ENCODE assay signal across 2 cellular contexts in the genomic region with DNA sequence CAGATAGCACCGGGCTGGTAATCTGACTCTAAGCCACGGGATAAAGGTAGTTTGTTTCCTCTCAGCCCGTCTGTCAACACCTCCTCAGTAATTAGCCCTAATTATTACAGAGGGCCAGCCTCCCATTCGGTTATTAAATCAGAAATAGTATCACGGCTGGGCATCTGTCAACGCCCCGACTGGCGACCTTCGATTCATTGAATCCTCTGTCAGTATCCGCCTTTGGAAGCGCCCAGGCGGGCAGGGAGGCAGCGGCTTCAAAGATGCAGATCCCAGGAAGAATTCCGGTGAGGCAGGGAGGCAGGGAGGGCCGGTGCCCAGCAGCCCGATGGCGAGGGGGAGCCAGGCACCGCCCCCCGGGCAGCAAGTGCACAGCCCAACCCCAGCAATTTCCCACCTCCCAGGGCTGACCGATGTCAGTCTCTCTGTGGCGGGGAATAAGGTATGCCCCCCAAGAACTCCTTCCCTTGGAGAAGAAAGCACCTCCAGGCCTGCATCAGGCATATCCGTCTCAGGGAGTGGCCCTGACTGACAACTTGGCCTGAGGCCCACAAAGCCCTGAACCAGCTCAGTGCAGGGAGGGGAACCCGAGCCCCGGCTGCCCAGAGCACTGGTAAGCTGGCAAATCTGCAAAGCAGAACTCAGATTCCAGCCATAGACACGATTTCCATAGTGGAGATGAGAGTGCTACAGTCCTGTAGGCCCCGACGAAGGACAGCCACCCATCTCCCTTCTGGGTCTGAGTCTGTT.
TF ChIP-seq lines count a peak whose summit lies in the region.

No MANE protein-coding gene starts in this region.

TF ChIP-seq in SK-N-SH, 30 proteins besides CTCF, POLR2A, EP300 and RAD21 (continued from another document):
- no peak for TF ChIP-seq PBX3 (IDR thresholded peaks at IDR 0.05)
- no peak for TF ChIP-seq CHD2 (IDR thresholded peaks at IDR 0.05; ENCODE audit: low read length, partially characterized antibody)
- TF ChIP-seq TCF12 (IDR thresholded peaks at IDR 0.05): no peak
- no peak for TF ChIP-seq GATA2 (CRISPR knock-in tag; IDR thresholded peaks at IDR 0.05)
- TF ChIP-seq FOXJ3 (CRISPR knock-in tag; IDR thresholded peaks at IDR 0.05): no peak
- TF ChIP-seq RXRA (IDR thresholded peaks at IDR 0.05; ENCODE audit: borderline replicate concordance, low read depth): no peak

TF ChIP-seq in SK-N-SH treated with all-trans-retinoic acid at 6 μM for 48 hours, 23 proteins besides CTCF, POLR2A, EP300 and RAD21 (continued from another document):
- TF ChIP-seq, protein P1, sequence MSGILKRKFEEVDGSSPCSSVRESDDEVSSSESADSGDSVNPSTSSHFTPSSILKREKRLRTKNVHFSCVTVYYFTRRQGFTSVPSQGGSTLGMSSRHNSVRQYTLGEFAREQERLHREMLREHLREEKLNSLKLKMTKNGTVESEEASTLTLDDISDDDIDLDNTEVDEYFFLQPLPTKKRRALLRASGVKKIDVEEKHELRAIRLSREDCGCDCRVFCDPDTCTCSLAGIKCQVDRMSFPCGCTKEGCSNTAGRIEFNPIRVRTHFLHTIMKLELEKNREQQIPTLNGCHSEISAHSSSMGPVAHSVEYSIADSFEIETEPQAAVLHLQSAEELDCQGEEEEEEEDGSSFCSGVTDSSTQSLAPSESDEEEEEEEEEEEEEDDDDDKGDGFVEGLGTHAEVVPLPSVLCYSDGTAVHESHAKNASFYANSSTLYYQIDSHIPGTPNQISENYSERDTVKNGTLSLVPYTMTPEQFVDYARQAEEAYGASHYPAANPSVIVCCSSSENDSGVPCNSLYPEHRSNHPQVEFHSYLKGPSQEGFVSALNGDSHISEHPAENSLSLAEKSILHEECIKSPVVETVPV (CRISPR knock-in tag; IDR thresholded peaks at IDR 0.05): no peak
- TF ChIP-seq ARNTL (CRISPR knock-in tag; IDR thresholded peaks at IDR 0.05; ENCODE audit: borderline replicate concordance, low read depth) (no peak), TCF4 (CRISPR knock-in tag; IDR thresholded peaks at IDR 0.05; ENCODE audit: borderline replicate concordance) (no peak), ZC3H10 (CRISPR knock-in tag; IDR thresholded peaks at IDR 0.05) (no peak), CSDC2 (CRISPR knock-in tag; IDR thresholded peaks at IDR 0.05) (no peak)
- TF ChIP-seq, protein P2, sequence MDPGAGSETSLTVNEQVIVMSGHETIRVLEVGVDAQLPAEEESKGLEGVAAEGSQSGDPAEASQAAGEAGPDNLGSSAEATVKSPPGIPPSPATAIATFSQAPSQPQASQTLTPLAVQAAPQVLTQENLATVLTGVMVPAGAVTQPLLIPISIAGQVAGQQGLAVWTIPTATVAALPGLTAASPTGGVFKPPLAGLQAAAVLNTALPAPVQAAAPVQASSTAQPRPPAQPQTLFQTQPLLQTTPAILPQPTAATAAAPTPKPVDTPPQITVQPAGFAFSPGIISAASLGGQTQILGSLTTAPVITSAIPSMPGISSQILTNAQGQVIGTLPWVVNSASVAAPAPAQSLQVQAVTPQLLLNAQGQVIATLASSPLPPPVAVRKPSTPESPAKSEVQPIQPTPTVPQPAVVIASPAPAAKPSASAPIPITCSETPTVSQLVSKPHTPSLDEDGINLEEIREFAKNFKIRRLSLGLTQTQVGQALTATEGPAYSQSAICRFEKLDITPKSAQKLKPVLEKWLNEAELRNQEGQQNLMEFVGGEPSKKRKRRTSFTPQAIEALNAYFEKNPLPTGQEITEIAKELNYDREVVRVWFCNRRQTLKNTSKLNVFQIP (CRISPR knock-in tag; IDR thresholded peaks at IDR 0.05; ENCODE audit: borderline replicate concordance, low read depth): no peak
